In the genomic region with DNA sequence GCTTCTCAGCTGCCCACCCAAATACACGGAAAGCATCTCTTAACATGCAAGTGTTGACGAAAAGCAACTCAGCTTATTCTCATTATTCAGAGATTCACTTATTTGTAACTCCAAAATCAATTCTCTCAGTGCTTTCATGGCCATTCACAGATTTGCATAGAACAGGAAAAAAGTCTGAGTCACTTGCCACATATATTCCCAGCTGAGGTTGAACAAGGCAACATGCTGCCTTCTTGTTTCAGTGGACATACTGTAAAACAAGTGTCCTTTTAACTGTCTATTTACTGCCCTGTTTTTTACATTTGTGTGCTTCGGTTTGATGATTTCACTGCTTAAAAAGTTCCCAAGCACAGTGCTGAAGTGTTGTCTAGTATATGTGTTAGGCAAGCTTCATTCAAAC, we compare ENCODE assay signal across 23 cellular contexts.
"Had no signal": no experiment of that assay in that cellular context is flagged by ENCODE, and none has a peak within 500 bp of the region (broad histone marks: within the 10 kb centered on the region; RNA-seq: fewer than 3 reads in every experiment).

No MANE protein-coding gene starts in this region.

- H3K27me3 Mint-ChIP-seq: memory B cell had no signal

- H3K4me1 Mint-ChIP-seq: memory B cell, mesothelial cell of epicardium, neural crest cell had no signal

- H3K36me3 ChIP-seq: colonic mucosa, gastrocnemius medialis, heart right ventricle, right atrium auricular region, sigmoid colon, stomach, thoracic aorta, transverse colon had no signal

- H3K27me3 ChIP-seq: colonic mucosa, gastrocnemius medialis, heart right ventricle, right atrium auricular region, sigmoid colon, stomach, transverse colon had no signal

- ATAC-seq: esophagus mucosa, gastrocnemius medialis, heart right ventricle, left lobe of liver, natural killer cell had no signal

- H3K9me3 ChIP-seq: colonic mucosa, gastrocnemius medialis, sigmoid colon, stomach, thoracic aorta, transverse colon had no signal

- H3K4me3 Mint-ChIP-seq: endodermal cell, memory B cell, mesothelial cell of epicardium, natural killer cell, neural crest cell had no signal

- FAIRE-seq: islet of Langerhans, small intestine had no signal

- H3K27ac Mint-ChIP-seq: endodermal cell, memory B cell, mesothelial cell of epicardium had no signal

- H3K27ac ChIP-seq: colonic mucosa, gastrocnemius medialis, heart right ventricle, right atrium auricular region, sigmoid colon, stomach, thoracic aorta, transverse colon had no signal

- H3K4me3 ChIP-seq: colonic mucosa, gastrocnemius medialis, heart right ventricle, right atrium auricular region, sigmoid colon, stomach, thoracic aorta, transverse colon had no signal

- H3K4me1 ChIP-seq: colonic mucosa, gastrocnemius medialis, right atrium auricular region, sigmoid colon, stomach, transverse colon had no signal

- DNase-seq: colonic mucosa; effector CD4-positive, alpha-beta T cell; endodermal cell; gastrocnemius medialis; heart right ventricle; hypothalamus; natural killer cell; posterior cingulate gyrus; sigmoid colon; small intestine; stimulated activated CD4-positive, alpha-beta T cell treated with anti-CD3 and anti-CD28 coated beads, Interleukin-12 subunit alpha, Interleukin-12 subunit beta, amount 100 ng/mL, for 4 hours; stimulated activated naive CD4-positive, alpha-beta T cell; stomach; substantia nigra; transverse colon had no signal
